ENCODE assay signal across 21 cellular contexts in genomic region chr6:129324345-129324744, GRCh38.
"Had no signal": no experiment of that assay in that cellular context is flagged by ENCODE, and none has a peak within 500 bp of the region (broad histone marks: within the 10 kb centered on the region; RNA-seq: fewer than 3 reads in every experiment).

No MANE protein-coding gene starts in this region.

- ATAC-seq: naive thymus-derived CD8-positive, alpha-beta T cell; pancreas; right cardiac atrium; sciatic nerve; stimulated activated naive CD8-positive, alpha-beta T cell treated with anti-CD3 and anti-CD28 coated beads, Interleukin-15, amount 100 ng/mL, for 72 hours had no signal

- DNase-seq: hypothalamus; immature natural killer cell; kidney; left ventricle myocardium inferior; mesendoderm; midbrain; naive thymus-derived CD8-positive, alpha-beta T cell; nucleus accumbens; pancreas; posterior cingulate gyrus; retina; right cardiac atrium; stimulated activated CD4-positive, alpha-beta T cell treated with anti-CD3 and anti-CD28 coated beads, Interleukin-12 subunit alpha, Interleukin-12 subunit beta, amount 100 ng/mL, for 4 hours; stimulated activated CD4-positive, alpha-beta T cell treated with anti-CD3 and anti-CD28 coated beads, Interleukin-15, amount 100 ng/mL, for 24 hours; stimulated activated CD4-positive, alpha-beta T cell treated with anti-CD3 and anti-CD28 coated beads, Interleukin-2, amount 100 ng/mL, for 24 hours; stimulated activated CD4-positive, alpha-beta T cell treated with anti-CD3 and anti-CD28 coated beads, Interleukin-4, amount 100 ng/mL, for 1 hour; stimulated activated naive CD4-positive, alpha-beta T cell; stimulated activated naive CD8-positive, alpha-beta T cell treated with anti-CD3 and anti-CD28 coated beads, Interleukin-15, amount 100 ng/mL, for 72 hours; substantia nigra had no signal

- FAIRE-seq: islet of Langerhans, kidney, pancreas had no signal
